ENCODE assay signal across 16 cellular contexts in genomic region chr5:143641549-143641955, GRCh38.
DNase-seq lines count a peak whose midpoint lies in the region; ATAC-seq and TF ChIP-seq lines count a peak whose summit lies in the region.
"Had no signal": no experiment of that assay in that cellular context is flagged by ENCODE, and none has a peak within 500 bp of the region (broad histone marks: within the 10 kb centered on the region; RNA-seq: fewer than 3 reads in every experiment).

No MANE protein-coding gene starts in this region.

- no peaks in the 10 kb centered on the region for H3K9me3 ChIP-seq in aorta (ENCODE audit: control insufficient read depth, low read length)

- TF ChIP-seq POLR2A in GM18505 (IDR thresholded peaks at IDR 0.05; ENCODE audit: borderline replicate concordance, extremely low read depth, insufficient read depth, insufficient read length) = no peak

- H3K4me3 ChIP-seq in brain microvascular endothelial cell (ENCODE audit: low read depth, low read length) = no peak overlapping the region
- no peak overlapping the region for H3K4me3 ChIP-seq in aorta (ENCODE audit: low read length in 2 of 2)
- H3K4me3 ChIP-seq: BLaER1 had no signal

- H3K36me3 ChIP-seq in brain microvascular endothelial cell (replicated peaks) (no peaks in the 10 kb centered on the region), aorta (ENCODE audit: control insufficient read depth in 1 of 2, insufficient read depth in 2 of 2, low read length in 1 of 2) (no peaks in the 10 kb centered on the region)
- H3K36me3 ChIP-seq: BLaER1 had no signal

- intact Hi-C loops in aorta (cut with DNase I) = no loop called here

- H3K27ac ChIP-seq in brain microvascular endothelial cell (no peak overlapping the region), aorta (ENCODE audit: low read depth in 1 of 2, low read length in 2 of 2) (no peak overlapping the region)
- H3K27ac ChIP-seq: BLaER1 had no signal

- H3K27me3 ChIP-seq in brain microvascular endothelial cell (replicated peaks) (no peaks in the 10 kb centered on the region), aorta (ENCODE audit: control insufficient read depth in 1 of 2, insufficient read depth in 2 of 2, low read length in 1 of 2) (no peaks in the 10 kb centered on the region)
- H3K27me3 ChIP-seq: BLaER1 had no signal

- in situ Hi-C loops in brain microvascular endothelial cell (cut with HindIII; ENCODE audit: low pct_ligation_motif_present, low sequenced_read_pairs) = no loop called here

- peaks cover 0 to 2% of the 10 kb centered on the region in 2 donors for H3K4me1 ChIP-seq in aorta (ENCODE audit: control insufficient read depth in 1 of 2, insufficient read depth in 2 of 2, low read length in 2 of 2)

- peak; percentile 38 for ATAC-seq in GM19468 (IDR thresholded peaks at IDR 0.05; ENCODE audit: extremely low read depth, unreplicated experiment)
- peak; percentile 85 for ATAC-seq in HG02885 (IDR thresholded peaks at IDR 0.05; ENCODE audit: poor library complexity, unreplicated experiment)
- ATAC-seq in GM18505 (IDR thresholded peaks at IDR 0.05; ENCODE audit: unreplicated experiment) = no peak
- no peak for ATAC-seq in aorta (ENCODE audit: low FRiP score)
- ATAC-seq: esophagus mucosa; stimulated activated naive B cell treated with anti-CD40 and anti-IgM and Interleukin-4, amounts not matched to agents 10 μg/mL and 1 μg/mL and 100 μg/mL, for 72 hours had no signal

- no peak for TF ChIP-seq CTCF in brain microvascular endothelial cell (IDR thresholded peaks at IDR 0.05; ENCODE audit: low read depth, low read length, missing control alignments)

- WGBS in aorta, 2 donors = 53 to 66% methylated on average over 4 of the region's 4 CpGs

- DNase-seq in EL = peak; percentile 33
- DNase-seq in brain microvascular endothelial cell = peak; percentile 53
- DNase-seq in activated T-cell treated with anti-CD3 and anti-CD28 coated beads, Interleukin-2, amount 50 U/mL, for 1 hour = no peak
- no peak for DNase-seq in NOMO-1 treated with DMSO at 0.1 percent for 48 hours (lab: John Stamatoyannopoulos, UW; ENCODE audit: unreplicated experiment)
- no peak for DNase-seq in aorta
- DNase-seq: activated T-cell treated with anti-CD3 and anti-CD28 coated beads for 4 hours; HFFc6; kidney; NCI-H1694 treated with DMSO at 0.1 percent for 48 hours; stimulated activated CD4-positive, alpha-beta T cell treated with anti-CD3 and anti-CD28 coated beads, Interleukin-15, amount 100 ng/mL, for 24 hours; stimulated activated naive B cell treated with anti-CD40 and anti-IgM and Interleukin-4, amounts not matched to agents 10 μg/mL and 1 μg/mL and 100 μg/mL, for 72 hours had no signal

Comparison
In these comparisons a context has a peak if more than half of its experiments do, and no peak if none do; other contexts are left out.
1. DNase-seq: peak in EL (single experiment) and brain microvascular endothelial cell (single experiment); none in activated T-cell treated with anti-CD3 and anti-CD28 coated beads, Interleukin-2, amount 50 U/mL, for 1 hour (single experiment), NOMO-1 treated with DMSO at 0.1 percent for 48 hours (single experiment) and aorta (0 of 2).
2. ATAC-seq: peak in GM19468 (single experiment) and HG02885 (single experiment); none in GM18505 (single experiment) and aorta (single experiment).